In genomic region chr9:97462914-97463313, GRCh38 we compare ENCODE assay signal across 18 cellular contexts. TPM values are rescaled to one million over a fixed set of nuclear protein-coding genes. Genes with fewer than 3 reads are reported as not detected.
DNase-seq lines count a peak whose midpoint lies in the region; ATAC-seq and TF ChIP-seq lines count a peak whose summit lies in the region.
"Had no signal": no experiment of that assay in that cellular context is flagged by ENCODE, and none has a peak within 500 bp of the region (broad histone marks: within the 10 kb centered on the region; RNA-seq: fewer than 3 reads in every experiment).

No MANE protein-coding gene starts in this region.

- H4K8ac ChIP-seq in H9 (replicated peaks; ENCODE audit: insufficient read length, low read depth, low read length) = no peak overlapping the region

- no peaks in the 10 kb centered on the region for H3K9me3 Mint-ChIP-seq in CD8-positive, alpha-beta T cell
- H3K9me3 Mint-ChIP-seq in H9 = no peaks in the 10 kb centered on the region
- H3K9me3 Mint-ChIP-seq in endodermal cell = no peaks in the 10 kb centered on the region
- H3K9me3 Mint-ChIP-seq: CD4-positive, alpha-beta memory T cell had no signal

- no CpG with 5 or more reads among the region's 1 CpG for WGBS in H9 (ENCODE audit: extremely low coverage, insufficient read length, low lambda C conversion rate)
- WGBS in endodermal cell (ENCODE audit: insufficient coverage in 1 of 2, insufficient read length in 1 of 2), 2 experiments = 93 to 100% methylated on average over 1 of the region's 1 CpG

- H3K4me3 Mint-ChIP-seq in CD8-positive, alpha-beta T cell = no peak overlapping the region
- H3K4me3 Mint-ChIP-seq in H9 (no peak overlapping the region), endodermal cell (no peak overlapping the region)
- H3K4me3 Mint-ChIP-seq: CD4-positive, alpha-beta memory T cell had no signal

- peaks cover 55% of the 10 kb centered on the region for H3K36me3 Mint-ChIP-seq in CD8-positive, alpha-beta T cell
- no peaks in the 10 kb centered on the region for H3K36me3 Mint-ChIP-seq in H9 (ENCODE audit: insufficient read depth in 1 of 3, low read depth in 3 of 3)
- peaks cover 47% of the 10 kb centered on the region for H3K36me3 Mint-ChIP-seq in endodermal cell (ENCODE audit: low read depth)

- H2AK5ac ChIP-seq in H9 (ENCODE audit: insufficient read length, low read length) = no peak overlapping the region

- no peak for TF ChIP-seq CTCF in CD8-positive, alpha-beta T cell (IDR thresholded peaks at IDR 0.05)
- no peak for TF ChIP-seq CTCF in H9 (conservative IDR thresholded peaks at IDR 0.05)
- no peak for TF ChIP-seq CTCF in endodermal cell (conservative IDR thresholded peaks at IDR 0.05)

- no peaks in the 10 kb centered on the region for H3K27me3 Mint-ChIP-seq in CD8-positive, alpha-beta T cell (ENCODE audit: low read depth)
- H3K27me3 Mint-ChIP-seq in H9 (ENCODE audit: low read depth) (no peaks in the 10 kb centered on the region), endodermal cell (ENCODE audit: insufficient read depth) (no peaks in the 10 kb centered on the region)
- H3K27me3 Mint-ChIP-seq: CD4-positive, alpha-beta memory T cell had no signal

- H3K79me2 ChIP-seq in H9 (ENCODE audit: insufficient read depth, low read length) = no peaks in the 10 kb centered on the region

- no peak overlapping the region for H2BK120ac ChIP-seq in H9 (ENCODE audit: low read depth, low read length, poor library complexity, severe bottlenecking)

- no peaks in the 10 kb centered on the region for H3K79me1 ChIP-seq in H9 (ENCODE audit: insufficient read depth, low read depth, low read length, poor library complexity, severe bottlenecking)

- intact Hi-C loops in CD8-positive, alpha-beta T cell (cut with DNase I, micrococcal nuclease) = no loop called here

- ATAC-seq in CD8-positive, alpha-beta T cell = no peak
- ATAC-seq: A549, HCT116 had no signal

- no peak overlapping the region for H2BK12ac ChIP-seq in H9 (ENCODE audit: insufficient read length, low read depth, low read length)

- H3K18ac ChIP-seq in H9 (ENCODE audit: insufficient read length, low read depth, low read length) = no peak overlapping the region

- POLR2A ChIA-PET in CD8-positive, alpha-beta T cell (lab: Charles Lee) = interaction anchor here (0.6 to 1.1 kb wide), 3 partner anchors 9 to 38 kb away, joined by 3 read pairs; no protein-coding TSS in a partner anchor

- no peak overlapping the region for H3K56ac ChIP-seq in H9 (ENCODE audit: insufficient read length, low read depth, low read length)

- H3K4me1 Mint-ChIP-seq in CD8-positive, alpha-beta T cell (ENCODE audit: low read depth) = no peaks in the 10 kb centered on the region
- H3K4me1 Mint-ChIP-seq in H9 (peaks cover 5% of the 10 kb centered on the region in 2 experiments), endodermal cell (peaks cover 21% of the 10 kb centered on the region)
- H3K4me1 Mint-ChIP-seq: CD4-positive, alpha-beta memory T cell had no signal

- no peak overlapping the region for H4K5ac ChIP-seq in H9 (ENCODE audit: insufficient read length, low read depth, low read length)

- no peak for DNase-seq in CD8-positive, alpha-beta T cell
- DNase-seq in H9 (peak; percentile 34), endodermal cell (no peak), EL (no peak), DMS 273 (lab: John Stamatoyannopoulos, UW; ENCODE audit: unreplicated experiment) (no peak), AML-193 (lab: John Stamatoyannopoulos, UW) (no peak)
- DNase-seq: 8988T, ACHN, C1 segment of cervical spinal cord, Caco-2, DMS 273 treated with DMSO at 0.1 percent for 48 hours, DMS79, GF-D8, GOT3 had no signal

- no peak overlapping the region for H3K23ac ChIP-seq in H9 (ENCODE audit: insufficient read length, low read depth, low read length)

- no peak overlapping the region for H3T11ph ChIP-seq in H9 (ENCODE audit: low read length)

- H3K4ac ChIP-seq in H9 (ENCODE audit: low read depth, low read length) = no peak overlapping the region

- H3K36me3 ChIP-seq in CD8-positive, alpha-beta T cell (ENCODE audit: insufficient read depth, low read length) = no peaks in the 10 kb centered on the region
- H3K36me3 ChIP-seq in endodermal cell (ENCODE audit: control insufficient read depth, insufficient read depth, low read length) = peaks cover 34% of the 10 kb centered on the region

- H3K14ac ChIP-seq in H9 (ENCODE audit: insufficient read depth, low read length) = no peak overlapping the region

- H3K9me3 ChIP-seq in CD8-positive, alpha-beta T cell (ENCODE audit: low read length) = no peaks in the 10 kb centered on the region
- H3K9me3 ChIP-seq in H9 (ENCODE audit: control insufficient read depth, low read depth, low read length) = no peaks in the 10 kb centered on the region
- H3K9me3 ChIP-seq in endodermal cell (ENCODE audit: control insufficient read depth, low read length) = peaks cover 9% of the 10 kb centered on the region
- H3K9me3 ChIP-seq: A549, Caco-2 had no signal

- CTCF ChIA-PET in CD8-positive, alpha-beta T cell (lab: Charles Lee) = interaction anchor here (1.2 to 2.1 kb wide), 2 partner anchors 135 to 152 kb away, joined by 3 to 9 read pairs; no protein-coding TSS in a partner anchor

- no peaks in the 10 kb centered on the region for H3K4me1 ChIP-seq in CD8-positive, alpha-beta T cell (ENCODE audit: insufficient read depth, low read length)
- H3K4me1 ChIP-seq in H9 (ENCODE audit: insufficient read depth, low read length) (no peaks in the 10 kb centered on the region), endodermal cell (ENCODE audit: control insufficient read depth, insufficient read depth, low read length) (peaks cover 10% of the 10 kb centered on the region)
- H3K4me1 ChIP-seq: A549, Caco-2 had no signal

- peak overlapping the region; percentile 41 for H3K27ac Mint-ChIP-seq in CD8-positive, alpha-beta T cell
- 0 out of 7 replicates have a peak overlapping the region, but pooled peaks of 1 of the 3 experiments have one; percentile 19 for H3K27ac Mint-ChIP-seq in H9
- H3K27ac Mint-ChIP-seq in endodermal cell = peak overlapping the region; percentile 50
- H3K27ac Mint-ChIP-seq: CD4-positive, alpha-beta memory T cell had no signal

- H4K20me1 ChIP-seq in H9 (ENCODE audit: control insufficient read depth, insufficient read depth, insufficient read length) = peaks cover 2% of the 10 kb centered on the region

- no peak overlapping the region for H2BK15ac ChIP-seq in H9 (ENCODE audit: low read depth, low read length)

- no peak overlapping the region for H3K27ac ChIP-seq in CD8-positive, alpha-beta T cell (ENCODE audit: low read depth, low read length)
- H3K27ac ChIP-seq in H9 (ENCODE audit: insufficient read length, low read depth, low read length) = no peak overlapping the region
- H3K27ac ChIP-seq in endodermal cell (ENCODE audit: low read depth, low read length) = no peak overlapping the region
- H3K27ac ChIP-seq: A549 had no signal

- no peak overlapping the region for H3K4me2 ChIP-seq in H9 (ENCODE audit: insufficient read depth, insufficient read length, low read length)
- H3K4me2 ChIP-seq: A549 had no signal

- H4K91ac ChIP-seq in H9 (ENCODE audit: insufficient read length, low read depth, low read length) = no peak overlapping the region

- no peaks in the 10 kb centered on the region for H3K23me2 ChIP-seq in H9 (ENCODE audit: insufficient read length, low read depth, low read length, poor library complexity, severe bottlenecking)

- H3K27me3 ChIP-seq in CD8-positive, alpha-beta T cell (ENCODE audit: insufficient read depth, low read length) = no peaks in the 10 kb centered on the region
- H3K27me3 ChIP-seq in H9 (ENCODE audit: insufficient read depth, low read length) (no peaks in the 10 kb centered on the region), endodermal cell (ENCODE audit: control insufficient read depth, insufficient read depth, low read length, poor library complexity, severe bottlenecking) (no peaks in the 10 kb centered on the region)

- H3K9ac ChIP-seq in H9 (ENCODE audit: extremely low read depth, insufficient read length, low read length) (no peak overlapping the region), endodermal cell (ENCODE audit: extremely low read depth, low read length, poor library complexity, severe bottlenecking) (no peak overlapping the region)

- H2AFZ ChIP-seq in H9 (ENCODE audit: low read length) = no peak overlapping the region

- no peak overlapping the region for H2BK20ac ChIP-seq in H9 (ENCODE audit: low read depth, low read length, poor library complexity, severe bottlenecking)

- no peak overlapping the region for H2BK5ac ChIP-seq in H9 (ENCODE audit: insufficient read length, low read length)

- no peak overlapping the region for H3K4me3 ChIP-seq in CD8-positive, alpha-beta T cell (ENCODE audit: low read depth, low read length)
- H3K4me3 ChIP-seq in endodermal cell (ENCODE audit: low read length) = no peak overlapping the region
- H3K4me3 ChIP-seq: A549 had no signal

RNA-seq across cellular contexts. Expression of gene TMOD1, which starts 38.6 kb away (rescaled TPM):
- total RNA-seq in CD8-positive, alpha-beta T cell = under 1 TPM; 0.11 TPM
- total RNA-seq in H9 (2021) = 0.72 and 0.98 TPM in 2 replicates
- total RNA-seq in endodermal cell = 1 to 10 TPM; 3.6 to 7.1 TPM
- 1.9 TPM for polyA plus RNA-seq in endodermal cell (2013, experiment 1 of 2)
- polyA plus RNA-seq in endodermal cell (2013, experiment 2 of 2) = 2.6 TPM
- total RNA-seq: G401 had no signal

RNA-seq across cellular contexts. Expression of gene TDRD7, which starts 51.0 kb away (rescaled TPM):
- total RNA-seq in CD8-positive, alpha-beta T cell = 1 to 10 TPM; 3.5 to 4.5 TPM
- 4.2 and 5.1 TPM in 2 replicates for total RNA-seq in H9 (2021)
- total RNA-seq in endodermal cell = 10 to 100 TPM; 25.9 to 31.9 TPM
- 6.3 TPM for polyA plus RNA-seq in endodermal cell (2013, experiment 1 of 2)
- polyA plus RNA-seq in endodermal cell (2013, experiment 2 of 2) = 7.5 TPM
